ENCODE assay signal across 14 cellular contexts in genomic region chr11:772429-773390, GRCh38. TPM values are rescaled to one million over a fixed set of nuclear protein-coding genes. Genes with fewer than 3 reads are reported as not detected.
DNase-seq lines count a peak whose midpoint lies in the region; ATAC-seq, FAIRE-seq and TF ChIP-seq lines count a peak whose summit lies in the region.
"Had no signal": no experiment of that assay in that cellular context is flagged by ENCODE, and none has a peak within 500 bp of the region (broad histone marks: within the 10 kb centered on the region; RNA-seq: fewer than 3 reads in every experiment).

No MANE protein-coding gene starts in this region.

- DNase-seq in HCT116 (ENCODE audit: low read depth, low spot score) (no peak), frontal cortex (ENCODE audit: low spot score in 2 of 2) (peak; percentile 86 to 90), osteocyte (ENCODE audit: extremely low spot score, unreplicated experiment) (peak; percentile 84), DMS114 treated with DMSO at 0.1 percent for 48 hours (lab: John Stamatoyannopoulos, UW; ENCODE audit: unreplicated experiment) (no peak), epidermal melanocyte (ENCODE audit: insufficient read length, low spot score) (no peak), NCI-H526 (lab: John Stamatoyannopoulos, UW) (no peak)
- DNase-seq: activated CD8-positive, alpha-beta memory T cell treated with anti-CD3 and anti-CD28 coated beads, Interleukin-2, amount 50 U/mL, for 48 hours; DMS53; mesendoderm had no signal

- H2AFZ ChIP-seq in HCT116 (ENCODE audit: low read depth, low read length, poor library complexity, severe bottlenecking) = no peak overlapping the region

- ATAC-seq in HCT116 = no peak
- ATAC-seq: activated naive CD4-positive, alpha-beta T cell treated with anti-CD3 and anti-CD28 coated beads, Interleukin-2, amount 50 U/mL, for 72 hours had no signal

- no peak overlapping the region for H3K4me3 Mint-ChIP-seq in osteocyte (ENCODE audit: unreplicated experiment)

- no peak overlapping the region for H3K9ac ChIP-seq in HCT116 (ENCODE audit: low read length)

- H3K4me1 Mint-ChIP-seq in osteocyte (ENCODE audit: unreplicated experiment) = peaks cover 23% of the 10 kb centered on the region

- no peaks in the 10 kb centered on the region for H3K9me3 ChIP-seq in HCT116 (ENCODE audit: control insufficient read depth in 1 of 2, insufficient read depth in 1 of 2, low read depth in 1 of 2, low read length in 2 of 2)

- TF ChIP-seq CTCF in HCT116 (IDR thresholded peaks at IDR 0.05 in 2 of 3, conservative IDR thresholded peaks at IDR 0.05 in 1 of 3; ENCODE audit: borderline replicate concordance in 1 of 3, insufficient read depth in 1 of 3, low read depth in 2 of 3, low read length in 2 of 3) (no peak), osteocyte (IDR thresholded peaks at IDR 0.05) (no peak)

- H3K27ac ChIP-seq in HCT116 (ENCODE audit: low read depth, low read length) = peak overlapping the region; percentile 26; the same call in 1 of the 2 replicates

- H3K9me2 ChIP-seq in HCT116 (ENCODE audit: insufficient read depth) = no peaks in the 10 kb centered on the region

- H3K27me3 Mint-ChIP-seq in osteocyte (ENCODE audit: unreplicated experiment) = no peaks in the 10 kb centered on the region
- H3K27me3 Mint-ChIP-seq: progenitor cell of endocrine pancreas had no signal

- H3K27me3 ChIP-seq in HCT116 (ENCODE audit: insufficient read depth, low read length) = no peaks in the 10 kb centered on the region

- TF ChIP-seq POLR2A in HCT116 (IDR thresholded peaks at IDR 0.05; ENCODE audit: borderline replicate concordance, extremely low read depth, insufficient read depth, insufficient read length) = no peak

- no peak overlapping the region for H3K4me2 ChIP-seq in HCT116 (ENCODE audit: low read length)

- no TSS peak for BruUV-seq in HCT116 (replicated peaks; lab: Mats Ljungman, UMichigan)

- no peaks in the 10 kb centered on the region for H3K36me3 Mint-ChIP-seq in osteocyte (ENCODE audit: unreplicated experiment)
- H3K36me3 Mint-ChIP-seq: activated naive CD4-positive, alpha-beta T cell treated with anti-CD3 and anti-CD28 coated beads, Interleukin-2, amount 50 U/mL, for 72 hours had no signal

- no peak for FAIRE-seq in frontal cortex (lab: Jason Lieb, UNC)
- FAIRE-seq: colon, HTR-8/SVneo, urothelium cell line had no signal

- H3K79me2 ChIP-seq in HCT116 (ENCODE audit: insufficient read depth, low read length) = peaks cover 65% of the 10 kb centered on the region

- RAD21 ChIA-PET in HCT116 (lab: Charles Lee; ENCODE audit: low non-redundant PET in 1 of 2, low total read pairs in 2 of 2, uncharacterized antibody in 2 of 2, unreplicated experiment in 2 of 2) = no interaction called here

- POLR2A ChIA-PET in HCT116 (lab: Charles Lee) = no interaction called here

- H3K9me3 Mint-ChIP-seq in osteocyte (ENCODE audit: unreplicated experiment) = no peaks in the 10 kb centered on the region
- H3K9me3 Mint-ChIP-seq: activated naive CD4-positive, alpha-beta T cell treated with anti-CD3 and anti-CD28 coated beads, Interleukin-2, amount 50 U/mL, for 72 hours had no signal

- CTCF ChIA-PET in HCT116 (lab: Charles Lee) = no interaction called here

- no peak for TF ChIP-seq RAD21 in HCT116 (IDR thresholded peaks at IDR 0.05; ENCODE audit: low read depth)

- peaks cover 19 to 41% of the 10 kb centered on the region in 2 experiments; a peak in 3 of 4 replicates for H3K36me3 ChIP-seq in HCT116 (ENCODE audit: control insufficient read depth in 1 of 2, insufficient read depth in 2 of 2, low read length in 2 of 2)

- no peak overlapping the region for H3K4me3 ChIP-seq in HCT116 (replicated peaks in 1 of 2; ENCODE audit: low read depth in 1 of 2, low read length in 2 of 2)

- H3K27ac Mint-ChIP-seq in osteocyte (ENCODE audit: unreplicated experiment) = no peak overlapping the region
- H3K27ac Mint-ChIP-seq: progenitor cell of endocrine pancreas had no signal

- no peaks in the 10 kb centered on the region for H4K20me1 ChIP-seq in HCT116 (ENCODE audit: insufficient read depth)

- intact Hi-C loops in HCT116 (cut with micrococcal nuclease) = no loop called here

- H3K4me1 ChIP-seq in HCT116 (ENCODE audit: control insufficient read depth in 1 of 2, insufficient read depth in 2 of 2, low read length in 2 of 2) = peaks cover 8 to 17% of the 10 kb centered on the region in 2 experiments

TF ChIP-seq in HCT116, 20 proteins besides CTCF, POLR2A, EP300 and RAD21:
- TF ChIP-seq ZFX (IDR thresholded peaks at IDR 0.05) = no peak
- no peak for TF ChIP-seq EZH2phosphoT487 (IDR thresholded peaks at IDR 0.05; ENCODE audit: borderline replicate concordance)
- TF ChIP-seq EZH2 (IDR thresholded peaks at IDR 0.05) = no peak
- no peak for TF ChIP-seq FOSL1 (IDR thresholded peaks at IDR 0.05; ENCODE audit: low read depth)
- no peak for TF ChIP-seq EGR1 (IDR thresholded peaks at IDR 0.05; ENCODE audit: low read depth)
- TF ChIP-seq ELF1 (IDR thresholded peaks at IDR 0.05; ENCODE audit: borderline replicate concordance, low read depth) = no peak
- no peak for TF ChIP-seq CEBPB (IDR thresholded peaks at IDR 0.05; ENCODE audit: low read depth)
- TF ChIP-seq ZBTB33 (IDR thresholded peaks at IDR 0.05; ENCODE audit: extremely low read depth, insufficient replicate concordance, low read length) = no peak
- TF ChIP-seq ATF3 (IDR thresholded peaks at IDR 0.05) = no peak
- no peak for TF ChIP-seq SIN3A (IDR thresholded peaks at IDR 0.05; ENCODE audit: low read depth)
- no peak for TF ChIP-seq JUND (IDR thresholded peaks at IDR 0.05)
- TF ChIP-seq MAX (IDR thresholded peaks at IDR 0.05) = no peak
- no peak for TF ChIP-seq CBX3 (IDR thresholded peaks at IDR 0.05; ENCODE audit: low read depth)
- no peak for TF ChIP-seq SRF (IDR thresholded peaks at IDR 0.05; ENCODE audit: low read depth)
- no peak for TF ChIP-seq POLR2AphosphoS5 (IDR thresholded peaks at IDR 0.05; ENCODE audit: low read depth, low read length)
- TF ChIP-seq ZNF274 (IDR thresholded peaks at IDR 0.05; ENCODE audit: low read depth, low read length) = no peak

RNA-seq across cellular contexts. Expression of gene GATD1, which starts 4.6 kb away (rescaled TPM):
- total RNA-seq in HCT116 (2021; ENCODE audit: unreplicated experiment) (88.7 TPM), frontal cortex (21.2 TPM), osteocyte (79.1 and 84.4 TPM in 2 replicates)
- polyA plus RNA-seq in HCT116 (2012) = 31.8 and 45.0 TPM in 2 replicates

RNA-seq across cellular contexts. Expression of gene CEND1, which starts 17.2 kb away (rescaled TPM):
- total RNA-seq in HCT116 (2021; ENCODE audit: unreplicated experiment) (0.27 TPM), frontal cortex (7.3 TPM), osteocyte (0.21 and 0.27 TPM in 2 replicates)
- polyA plus RNA-seq in HCT116 (2012) = 0.08 and 0.10 TPM in 2 replicates
- total RNA-seq: progenitor cell of endocrine pancreas had no signal

RNA-seq across cellular contexts. Expression of gene SLC25A22, which starts 25.4 kb away (rescaled TPM):
- total RNA-seq in HCT116 (2021; ENCODE audit: unreplicated experiment) (62.0 TPM), frontal cortex (14.7 TPM), osteocyte (18.7 and 19.7 TPM in 2 replicates)
- 39.4 and 52.2 TPM in 2 replicates for polyA plus RNA-seq in HCT116 (2012)

RNA-seq across cellular contexts. Expression of gene TALDO1, which starts 25.4 kb away (rescaled TPM):
- 242 TPM for total RNA-seq in HCT116 (2021; ENCODE audit: unreplicated experiment)
- 186 and 202 TPM in 2 replicates for polyA plus RNA-seq in HCT116 (2012)
- 77.9 TPM for total RNA-seq in frontal cortex
- total RNA-seq in osteocyte = 156 and 171 TPM in 2 replicates

RNA-seq across cellular contexts. Expression of gene PIDD1, which starts 32.3 kb away (rescaled TPM):
- total RNA-seq in HCT116 (2021; ENCODE audit: unreplicated experiment) (41.5 TPM), frontal cortex (5.7 TPM), osteocyte (13.4 and 15.6 TPM in 2 replicates)
- polyA plus RNA-seq in HCT116 (2012) = 28.2 and 28.3 TPM in 2 replicates

Comparison
In these comparisons a context has a peak if more than half of its experiments do, and no peak if none do; other contexts are left out.
1. DNase-seq: peak in frontal cortex (2 of 2) and osteocyte (single experiment); none in HCT116 (single experiment), DMS114 treated with DMSO at 0.1 percent for 48 hours (single experiment), epidermal melanocyte (single experiment) and NCI-H526 (0 of 2).